In the genomic region with DNA sequence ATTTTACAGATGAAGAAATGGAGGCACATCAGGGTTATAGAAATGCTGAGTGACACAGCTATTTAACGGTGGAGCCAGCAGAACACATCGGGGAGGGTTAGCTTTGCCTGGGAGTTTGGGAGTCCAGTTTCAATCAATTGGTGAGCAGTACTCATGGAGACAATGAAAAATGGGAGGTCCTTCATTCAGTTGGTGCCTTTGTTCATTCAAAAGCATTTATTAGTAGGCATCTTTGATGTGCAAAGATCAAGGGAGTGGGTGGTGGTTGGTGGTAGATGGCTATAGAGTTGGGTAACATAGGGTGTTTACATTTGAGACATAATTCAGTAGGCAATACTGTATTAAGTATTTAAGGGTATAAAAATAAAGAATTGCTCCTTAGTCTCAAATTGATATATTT, we compare ENCODE assay signal across 8 cellular contexts.
"Had no signal": no experiment of that assay in that cellular context is flagged by ENCODE, and none has a peak within 500 bp of the region (broad histone marks: within the 10 kb centered on the region; RNA-seq: fewer than 3 reads in every experiment).

No MANE protein-coding gene starts in this region.

- DNase-seq: GM23248, GOT3, H7, H9, HCEC 1CT, HFFc6 had no signal

- ATAC-seq: GM23338, HCT116 had no signal
